Comparison of ENCODE assay signal across 14 cellular contexts in genomic region chr2:54638103-54638502, GRCh38.
DNase-seq lines count a peak whose midpoint lies in the region; ATAC-seq and TF ChIP-seq lines count a peak whose summit lies in the region.
"Had no signal": no experiment of that assay in that cellular context is flagged by ENCODE, and none has a peak within 500 bp of the region (broad histone marks: within the 10 kb centered on the region; RNA-seq: fewer than 3 reads in every experiment).

No MANE protein-coding gene starts in this region.

- no peak for TF ChIP-seq POLR2A in heart left ventricle (IDR thresholded peaks at IDR 0.05)

- H3K4me3 ChIP-seq in heart left ventricle = no peak overlapping the region
- H3K4me3 ChIP-seq in stomach smooth muscle (ENCODE audit: low read length in 2 of 2) = no peak overlapping the region
- H3K4me3 ChIP-seq: A549 had no signal

- H3K4me1 ChIP-seq in heart left ventricle (peaks cover 27 to 99% (median 90%) of the 10 kb centered on the region in 12 donors), stomach smooth muscle (ENCODE audit: control insufficient read depth, insufficient read depth, low read length) (peaks cover 50% of the 10 kb centered on the region)

- DNase-seq in heart left ventricle = no peak
- no peak for DNase-seq in left cardiac atrium
- peak; percentile 59 for DNase-seq in NAMALWA (ENCODE audit: low spot score)
- no peak for DNase-seq in putamen (ENCODE audit: low spot score)
- no peak for DNase-seq in caudate nucleus (lab: John Stamatoyannopoulos, UW)
- DNase-seq: DMS53, KG1, natural killer cell had no signal

- H3K27ac ChIP-seq in heart left ventricle = peak overlapping the region in 9 of 12 donors; percentile 5 to 94 (median 56)
- H3K27ac ChIP-seq in stomach smooth muscle (ENCODE audit: low read length) = peak overlapping the region; percentile 50
- H3K27ac ChIP-seq in caudate nucleus (ENCODE audit: low read depth, low read length) = no peak overlapping the region

- H3K9me3 ChIP-seq in heart left ventricle = no peaks in the 10 kb centered on the region
- H3K9me3 ChIP-seq in stomach smooth muscle (ENCODE audit: control insufficient read depth in 2 of 2, low read length in 2 of 2) = no peaks in the 10 kb centered on the region
- H3K9me3 ChIP-seq: A549 had no signal

- H3K27me3 ChIP-seq in heart left ventricle = no peaks in the 10 kb centered on the region
- H3K27me3 ChIP-seq in stomach smooth muscle (ENCODE audit: control insufficient read depth in 1 of 2, insufficient read depth in 2 of 2, low read length in 2 of 2) = no peaks in the 10 kb centered on the region

- no peak for ATAC-seq in heart left ventricle
- no peak for ATAC-seq in left cardiac atrium
- peak; percentile 27 for ATAC-seq in HG02884 (IDR thresholded peaks at IDR 0.05; ENCODE audit: unreplicated experiment)
- no peak for ATAC-seq in HG03039 (IDR thresholded peaks at IDR 0.05; ENCODE audit: unreplicated experiment)
- ATAC-seq: A549, esophagus mucosa, natural killer cell, Right ventricle myocardium inferior had no signal

- 81 to 87% (median 87%) methylated on average over 3 of the region's 3 CpGs for WGBS in heart left ventricle, 4 donors

- intact Hi-C loops in heart left ventricle (cut with DNase I) = loop anchor here in 5 of 10 donors (5.0 to 10.0 kb wide), 6 partner anchors 41 to 293 kb away; no protein-coding TSS in a partner anchor
- intact Hi-C loops in left cardiac atrium (cut with DNase I) = no loop called here

- H3K36me3 ChIP-seq in heart left ventricle = peaks cover 0 to 95% (median 69%) of the 10 kb centered on the region in 9 donors
- H3K36me3 ChIP-seq in stomach smooth muscle (ENCODE audit: control insufficient read depth in 2 of 2, insufficient read depth in 2 of 2, low read length in 2 of 2) = peaks cover 8 to 14% of the 10 kb centered on the region in 2 donors

- H3K9ac ChIP-seq in stomach smooth muscle (ENCODE audit: low read length in 2 of 2) = no peak overlapping the region

- TF ChIP-seq CTCF in heart left ventricle (IDR thresholded peaks at IDR 0.05) = no peak
